In the genomic region with DNA sequence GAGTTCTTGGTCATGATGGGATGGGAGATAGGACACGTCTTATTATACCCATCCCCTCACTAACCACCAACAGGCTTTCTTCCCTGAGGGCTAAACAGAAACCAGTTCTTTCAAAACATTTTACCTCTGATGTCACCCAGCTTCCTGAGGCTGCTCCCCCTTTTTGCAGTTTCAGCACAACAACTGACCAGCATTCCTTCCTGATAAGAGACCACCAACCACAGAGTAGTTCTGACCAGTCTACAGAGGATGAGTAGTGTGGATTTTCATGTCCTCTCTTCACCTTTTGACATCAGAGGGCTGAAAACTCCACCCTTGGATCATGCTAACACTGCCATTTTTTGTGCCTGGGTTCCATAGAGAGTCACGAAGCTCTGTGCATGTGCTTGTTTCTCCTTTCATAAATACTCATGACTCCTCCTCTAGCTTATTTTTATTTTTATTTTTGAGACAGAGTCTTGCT, we compare ENCODE assay signal across 20 cellular contexts.
A peak's percentile ranks its signal among the peaks of the same experiment; 100 is the strongest.
DNase-seq lines count a peak whose midpoint lies in the region; ATAC-seq, FAIRE-seq and TF ChIP-seq lines count a peak whose summit lies in the region.
"Had no signal": no experiment of that assay in that cellular context is flagged by ENCODE, and none has a peak within 500 bp of the region (broad histone marks: within the 10 kb centered on the region; RNA-seq: fewer than 3 reads in every experiment).

No MANE protein-coding gene starts in this region.

- peak; percentile 66 for DNase-seq in H4 (ENCODE audit: low spot score)
- peak; percentile 12 for DNase-seq in NB4 (ENCODE audit: low read depth)
- DNase-seq in astrocyte (ENCODE audit: low read depth): peak; percentile 38
- no peak for DNase-seq in keratinocyte (ENCODE audit: low read depth, low spot score)
- DNase-seq in hepatocyte (ENCODE audit: low spot score): no peak
- DNase-seq in NCI-H510A (lab: John Stamatoyannopoulos, UW): no peak
- no peak for DNase-seq in coronary artery (ENCODE audit: low spot score)
- DNase-seq: activated CD4-positive, CD25-positive, alpha-beta regulatory T cell; activated naive CD8-positive, alpha-beta T cell treated with anti-CD3 and anti-CD28 coated beads for 36 hours; activated T-cell treated with anti-CD3 and anti-CD28 coated beads for 4 hours; BE2C; foreskin melanocyte; naive B cell; NCI-H1092 treated with DMSO at 0.1 percent for 48 hours; NCI-H774; psoas muscle; stimulated activated naive CD4-positive, alpha-beta T cell; upper lobe of right lung had no signal

- H3K4me1 Mint-ChIP-seq in astrocyte (ENCODE audit: low read depth, unreplicated experiment): peaks cover 12% of the 10 kb centered on the region

- no peak overlapping the region for H3K4me3 ChIP-seq in NB4 (ENCODE audit: low read depth, low read length)
- H3K4me3 ChIP-seq in astrocyte (ENCODE audit: insufficient read depth, low read depth, low read length): no peak overlapping the region
- H3K4me3 ChIP-seq in keratinocyte (ENCODE audit: control insufficient read depth in 2 of 3, extremely low read depth in 1 of 3, insufficient read depth in 2 of 3, low read depth in 1 of 3, low read length in 3 of 3): no peak overlapping the region
- H3K4me3 ChIP-seq in hepatocyte: no peak overlapping the region
- H3K4me3 ChIP-seq in coronary artery: no peak overlapping the region
- H3K4me3 ChIP-seq: psoas muscle, upper lobe of right lung had no signal

- ATAC-seq in HG03139 (IDR thresholded peaks at IDR 0.05; ENCODE audit: unreplicated experiment): no peak
- ATAC-seq: psoas muscle, upper lobe of right lung had no signal

- no peaks in the 10 kb centered on the region for H3K27me3 ChIP-seq in astrocyte (ENCODE audit: insufficient read depth, low read length)
- no peaks in the 10 kb centered on the region for H3K27me3 ChIP-seq in keratinocyte (ENCODE audit: control insufficient read depth, extremely low read depth, insufficient read depth, low read length)
- no peaks in the 10 kb centered on the region for H3K27me3 ChIP-seq in hepatocyte
- H3K27me3 ChIP-seq: BE2C, upper lobe of right lung had no signal

- H4K20me1 ChIP-seq in astrocyte (ENCODE audit: insufficient read depth, low read length) (no peaks in the 10 kb centered on the region), keratinocyte (ENCODE audit: control insufficient read depth, extremely low read depth, insufficient read depth, low read length) (no peaks in the 10 kb centered on the region), hepatocyte (ENCODE audit: insufficient read depth, poor library complexity, severe bottlenecking) (no peaks in the 10 kb centered on the region)

- H2AFZ ChIP-seq in astrocyte (ENCODE audit: low read depth, low read length): no peak overlapping the region
- H2AFZ ChIP-seq in keratinocyte (ENCODE audit: control insufficient read depth, low read length): no peak overlapping the region
- no peak overlapping the region for H2AFZ ChIP-seq in hepatocyte

- H3K27ac Mint-ChIP-seq in astrocyte (ENCODE audit: unreplicated experiment): peak overlapping the region; percentile 23
- H3K27ac Mint-ChIP-seq: activated naive CD8-positive, alpha-beta T cell treated with anti-CD3 and anti-CD28 coated beads for 36 hours; naive B cell had no signal

- H3K27ac ChIP-seq in astrocyte (ENCODE audit: low read depth, low read length) (no peak overlapping the region), keratinocyte (ENCODE audit: control insufficient read depth, insufficient read depth, low read length) (no peak overlapping the region), hepatocyte (no peak overlapping the region), coronary artery (no peak overlapping the region)
- H3K27ac ChIP-seq: psoas muscle, RWPE1, upper lobe of right lung had no signal

- TF ChIP-seq CTCF in NB4 (IDR thresholded peaks at IDR 0.05; ENCODE audit: low read depth, low read length) (no peak), astrocyte (IDR thresholded peaks at IDR 0.05; ENCODE audit: insufficient read depth, low read depth, low read length) (no peak), keratinocyte (optimal IDR thresholded peaks at IDR 0.05 in 1 of 3, IDR thresholded peaks at IDR 0.05 in 1 of 3, conservative IDR thresholded peaks at IDR 0.05 in 1 of 3; ENCODE audit: extremely low read depth in 1 of 3, insufficient read depth in 2 of 3, low read length in 3 of 3) (no peak), hepatocyte (IDR thresholded peaks at IDR 0.05; ENCODE audit: poor library complexity) (no peak), coronary artery (IDR thresholded peaks at IDR 0.05) (no peak)

- H3K9me2 ChIP-seq in hepatocyte (replicated peaks; ENCODE audit: insufficient read depth): no peaks in the 10 kb centered on the region

- H3K36me3 Mint-ChIP-seq in astrocyte (ENCODE audit: low read depth, unreplicated experiment): peaks cover 9% of the 10 kb centered on the region

- no peaks in the 10 kb centered on the region for H3K9me1 ChIP-seq in keratinocyte (ENCODE audit: control insufficient read depth, extremely low read depth, insufficient read depth, low read length)

- H3K4me1 ChIP-seq in astrocyte (ENCODE audit: insufficient read depth, low read length) (peaks cover 11% of the 10 kb centered on the region), keratinocyte (ENCODE audit: control insufficient read depth, extremely low read depth, insufficient read depth, low read length) (peaks cover 32% of the 10 kb centered on the region), hepatocyte (ENCODE audit: insufficient read depth) (no peaks in the 10 kb centered on the region)
- H3K4me1 ChIP-seq: psoas muscle had no signal

- H3K9me3 ChIP-seq in astrocyte (ENCODE audit: insufficient read depth, low read depth, low read length) (no peaks in the 10 kb centered on the region), keratinocyte (ENCODE audit: control insufficient read depth, low read depth, low read length) (peaks cover 2% of the 10 kb centered on the region), hepatocyte (ENCODE audit: low read depth) (no peaks in the 10 kb centered on the region)
- H3K9me3 ChIP-seq: BE2C, upper lobe of right lung had no signal

- H3K4me2 ChIP-seq in astrocyte (ENCODE audit: low read length): no peak overlapping the region
- no peak overlapping the region for H3K4me2 ChIP-seq in keratinocyte (ENCODE audit: control insufficient read depth, extremely low read depth, insufficient read depth, low read depth, low read length)
- H3K4me2 ChIP-seq in hepatocyte: no peak overlapping the region

- peaks cover 4% of the 10 kb centered on the region for H3K9me3 Mint-ChIP-seq in astrocyte (ENCODE audit: unreplicated experiment)

- H3K4me3 Mint-ChIP-seq in astrocyte (ENCODE audit: unreplicated experiment): no peak overlapping the region
- H3K4me3 Mint-ChIP-seq: activated naive CD8-positive, alpha-beta T cell treated with anti-CD3 and anti-CD28 coated beads for 36 hours; naive B cell had no signal

- H3K36me3 ChIP-seq in astrocyte (ENCODE audit: insufficient read depth, low read length) (no peaks in the 10 kb centered on the region), keratinocyte (ENCODE audit: control insufficient read depth in 2 of 2, extremely low read depth in 1 of 2, insufficient read depth in 2 of 2, low read length in 2 of 2) (no peaks in the 10 kb centered on the region), hepatocyte (replicated peaks; ENCODE audit: insufficient read depth, low read depth) (no peaks in the 10 kb centered on the region)
- H3K36me3 ChIP-seq: BE2C had no signal

- dilution Hi-C loops in keratinocyte (cut with MboI; ENCODE audit: extremely low pct_ligation_motif_present, low sequenced_read_pairs): no loop called here

- WGBS in hepatocyte (ENCODE audit: low lambda C conversion rate, missing lambda C conversion rate): 78% methylated on average over 2 of the region's 2 CpGs

- H3K27me3 Mint-ChIP-seq in astrocyte (ENCODE audit: low read depth, unreplicated experiment): no peaks in the 10 kb centered on the region
- H3K27me3 Mint-ChIP-seq: activated naive CD8-positive, alpha-beta T cell treated with anti-CD3 and anti-CD28 coated beads for 36 hours; naive B cell had no signal

- H3K79me2 ChIP-seq in astrocyte (ENCODE audit: insufficient read depth, low read length) (no peaks in the 10 kb centered on the region), keratinocyte (ENCODE audit: control insufficient read depth, insufficient read depth, low read length) (no peaks in the 10 kb centered on the region), hepatocyte (no peaks in the 10 kb centered on the region)

- no peak for TF ChIP-seq POLR2A in NB4 (IDR thresholded peaks at IDR 0.05; ENCODE audit: extremely low read depth, insufficient read length)

- H3K9ac ChIP-seq in astrocyte (ENCODE audit: low read length) (no peak overlapping the region), keratinocyte (ENCODE audit: control insufficient read depth, extremely low read depth, insufficient read depth, low read length) (no peak overlapping the region)

- FAIRE-seq in astrocyte (lab: Jason Lieb, UNC) (no peak), keratinocyte (lab: Jason Lieb, UNC) (peak; percentile 63)

Comparison
In these comparisons a context has a peak if more than half of its experiments do, and no peak if none do; other contexts are left out.
1. DNase-seq: peak in H4 (single experiment), NB4 (single experiment) and astrocyte (single experiment); none in keratinocyte (single experiment), hepatocyte (single experiment), NCI-H510A (single experiment) and coronary artery (single experiment).